1 cellular context compared by ENCODE assay signal in genomic region chr12:132475304-132476037, GRCh38.
TF ChIP-seq lines count a peak whose summit lies in the region.

No MANE protein-coding gene starts in this region.

TF ChIP-seq in Ishikawa, 13 proteins besides CTCF, POLR2A, EP300 and RAD21 (continued from another document):
- no peak for TF ChIP-seq REST (IDR thresholded peaks at IDR 0.05; ENCODE audit: low read depth)
